1 cellular context compared by ENCODE assay signal in the genomic region with DNA sequence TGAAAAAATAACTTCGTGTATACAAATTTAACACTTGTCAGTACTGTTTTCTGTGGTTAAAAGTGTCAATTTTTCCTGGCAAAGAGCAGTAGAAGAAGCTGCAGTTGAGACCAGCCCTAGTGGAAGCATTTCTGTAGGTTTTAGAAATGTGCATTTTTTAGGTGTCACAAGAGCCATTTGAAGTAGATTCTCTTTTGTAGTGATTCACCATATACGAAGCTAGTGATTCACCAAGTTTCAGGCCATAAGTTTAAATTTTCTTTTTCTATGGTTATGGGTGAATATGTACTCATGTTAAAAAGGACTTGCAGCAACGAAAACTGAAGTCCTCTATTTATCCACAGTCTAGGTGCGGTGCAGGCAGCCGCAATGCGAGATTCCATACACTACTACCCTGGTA.
TF ChIP-seq lines count a peak whose summit lies in the region.

No MANE protein-coding gene starts in this region.

TF ChIP-seq in endothelial cell of umbilical vein, 7 proteins besides CTCF, POLR2A, EP300 and RAD21:
- TF ChIP-seq FOS (IDR thresholded peaks at IDR 0.05; ENCODE audit: borderline replicate concordance, insufficient read depth, low read length) (no peak), POLR2AphosphoS5 (IDR thresholded peaks at IDR 0.05; ENCODE audit: insufficient read depth, low read depth, low read length) (no peak), JUN (IDR thresholded peaks at IDR 0.05; ENCODE audit: borderline replicate concordance, insufficient read depth, insufficient read length, low read depth) (no peak), MYC (IDR thresholded peaks at IDR 0.05; ENCODE audit: low read depth, low read length) (no peak), EZH2 (IDR thresholded peaks at IDR 0.05; ENCODE audit: borderline replicate concordance, low read depth, low read length, severe bottlenecking) (no peak), GATA2 (IDR thresholded peaks at IDR 0.05; ENCODE audit: insufficient read depth, insufficient read length, low read depth, low read length) (no peak)
- TF ChIP-seq, protein P1, sequence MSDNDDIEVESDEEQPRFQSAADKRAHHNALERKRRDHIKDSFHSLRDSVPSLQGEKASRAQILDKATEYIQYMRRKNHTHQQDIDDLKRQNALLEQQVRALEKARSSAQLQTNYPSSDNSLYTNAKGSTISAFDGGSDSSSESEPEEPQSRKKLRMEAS (IDR thresholded peaks at IDR 0.05; ENCODE audit: insufficient read depth, insufficient read length) = no peak
